In genomic region chr11:44264126-44264749, GRCh38 we compare ENCODE assay signal across 18 cellular contexts. TPM values are rescaled to one million over a fixed set of nuclear protein-coding genes. Genes with fewer than 3 reads are reported as not detected.
DNase-seq lines count a peak whose midpoint lies in the region; FAIRE-seq and TF ChIP-seq lines count a peak whose summit lies in the region.
"Had no signal": no experiment of that assay in that cellular context is flagged by ENCODE, and none has a peak within 500 bp of the region (broad histone marks: within the 10 kb centered on the region; RNA-seq: fewer than 3 reads in every experiment).

No MANE protein-coding gene starts in this region.

- no peaks in the 10 kb centered on the region for H3K36me3 Mint-ChIP-seq in activated CD4-positive, alpha-beta memory T cell treated with anti-CD3 and anti-CD28 coated beads, Interleukin-2, amount 10 ng/mL, durations not matched to agents 7 days and 5 days (ENCODE audit: low read depth)
- H3K36me3 Mint-ChIP-seq: CD4-positive, alpha-beta memory T cell had no signal

- H3K4me2 ChIP-seq in neuronal stem cell (ENCODE audit: insufficient read depth, low read length, poor library complexity, severe bottlenecking) = no peak overlapping the region

- H2AFZ ChIP-seq in neuronal stem cell (ENCODE audit: low read length) = peak overlapping the region; percentile 69

- peak overlapping the region; percentile 92 for H2BK12ac ChIP-seq in neuronal stem cell (ENCODE audit: low read length)

- peak overlapping the region; percentile 47 for H2BK5ac ChIP-seq in neuronal stem cell (ENCODE audit: low read length)

- no peaks in the 10 kb centered on the region for H3K79me1 ChIP-seq in neuronal stem cell (ENCODE audit: low read depth, low read length)

- H3K23ac ChIP-seq in neuronal stem cell (ENCODE audit: low read depth, low read length, poor library complexity) = no peak overlapping the region

- H4K91ac ChIP-seq in neuronal stem cell (ENCODE audit: low read depth, low read length, poor library complexity) = no peak overlapping the region

- CTCF ChIA-PET in activated CD4-positive, alpha-beta memory T cell treated with anti-CD3 and anti-CD28 coated beads, Interleukin-2, amount 10 ng/mL, durations not matched to agents 7 days and 5 days (lab: Charles Lee) = no interaction called here

- no peak overlapping the region for H3K9ac ChIP-seq in neuronal stem cell (ENCODE audit: low read depth, low read length, poor library complexity)

- H3K36me3 ChIP-seq in right atrium auricular region = no peaks in the 10 kb centered on the region
- H3K36me3 ChIP-seq in H7 (replicated peaks; ENCODE audit: control insufficient read depth, insufficient read depth, low read length) = no peaks in the 10 kb centered on the region
- H3K36me3 ChIP-seq in neuronal stem cell (replicated peaks in 1 of 2; ENCODE audit: control insufficient read depth in 2 of 2, insufficient read depth in 2 of 2, low read length in 2 of 2) = no peaks in the 10 kb centered on the region

- H3K4me3 Mint-ChIP-seq in activated CD4-positive, alpha-beta memory T cell treated with anti-CD3 and anti-CD28 coated beads, Interleukin-2, amount 10 ng/mL, durations not matched to agents 7 days and 5 days = no peak overlapping the region
- H3K4me3 Mint-ChIP-seq: CD4-positive, alpha-beta memory T cell had no signal

- intact Hi-C loops in cardiac septum (cut with DNase I) = no loop called here

- DNase-seq in cardiac septum (ENCODE audit: low spot score) = peak; percentile 57
- DNase-seq in right atrium auricular region (ENCODE audit: low spot score) = no peak
- DNase-seq in H7 = peak; percentile 42
- no peak for DNase-seq in neuronal stem cell (ENCODE audit: low spot score)
- no peak for DNase-seq in activated CD4-positive, alpha-beta memory T cell treated with anti-CD3 and anti-CD28 coated beads, Interleukin-2, amount 10 ng/mL, durations not matched to agents 7 days and 5 days
- no peak for DNase-seq in D721Med (ENCODE audit: insufficient read length, low spot score)
- DNase-seq in DMS153 (lab: John Stamatoyannopoulos, UW) = no peak
- DNase-seq: C1 segment of cervical spinal cord; CD4-positive, alpha-beta memory T cell; COR-L47; DMS 273 treated with DMSO at 0.1 percent for 48 hours; DMS53; DMS79 treated with DMSO at 0.1 percent for 48 hours; GF-D8; GOT3; HCEC 1CT had no signal

- H3K4ac ChIP-seq in neuronal stem cell (ENCODE audit: low read length) = no peak overlapping the region

- POLR2A ChIA-PET in activated CD4-positive, alpha-beta memory T cell treated with anti-CD3 and anti-CD28 coated beads, Interleukin-2, amount 10 ng/mL, durations not matched to agents 7 days and 5 days (lab: Charles Lee) = no interaction called here

- H3K9me3 Mint-ChIP-seq in activated CD4-positive, alpha-beta memory T cell treated with anti-CD3 and anti-CD28 coated beads, Interleukin-2, amount 10 ng/mL, durations not matched to agents 7 days and 5 days = no peaks in the 10 kb centered on the region
- H3K9me3 Mint-ChIP-seq: CD4-positive, alpha-beta memory T cell had no signal

- H3K4me3 ChIP-seq in right atrium auricular region (no peak overlapping the region), H7 (ENCODE audit: insufficient read depth, low read depth, low read length) (no peak overlapping the region), neuronal stem cell (ENCODE audit: low read length in 2 of 2) (no peak overlapping the region)

- peak overlapping the region; percentile 62 for H2BK120ac ChIP-seq in neuronal stem cell (ENCODE audit: low read depth, low read length)

- H3K27ac ChIP-seq in right atrium auricular region (no peak overlapping the region), neuronal stem cell (replicated peaks; ENCODE audit: low read length) (no peak overlapping the region)

- H3K14ac ChIP-seq in neuronal stem cell (ENCODE audit: low read length) = peak overlapping the region; percentile 10

- H2AK5ac ChIP-seq in neuronal stem cell (ENCODE audit: low read depth, low read length) = peak overlapping the region; percentile 93

- peak overlapping the region; percentile 83 for H3K18ac ChIP-seq in neuronal stem cell (ENCODE audit: low read length)

- no peak overlapping the region for H3K27ac Mint-ChIP-seq in activated CD4-positive, alpha-beta memory T cell treated with anti-CD3 and anti-CD28 coated beads, Interleukin-2, amount 10 ng/mL, durations not matched to agents 7 days and 5 days
- H3K27ac Mint-ChIP-seq: CD4-positive, alpha-beta memory T cell had no signal

- H3K4me1 Mint-ChIP-seq in activated CD4-positive, alpha-beta memory T cell treated with anti-CD3 and anti-CD28 coated beads, Interleukin-2, amount 10 ng/mL, durations not matched to agents 7 days and 5 days = peaks cover 6% of the 10 kb centered on the region

- no peaks in the 10 kb centered on the region for H3K27me3 Mint-ChIP-seq in activated CD4-positive, alpha-beta memory T cell treated with anti-CD3 and anti-CD28 coated beads, Interleukin-2, amount 10 ng/mL, durations not matched to agents 7 days and 5 days

- FAIRE-seq in D721Med (lab: Jason Lieb, UNC) = no peak
- FAIRE-seq: GM12891, H54 had no signal

- no CpG with 5 or more reads among the region's 16 CpGs for WGBS in neuronal stem cell (ENCODE audit: extremely low coverage in 2 of 2, insufficient read length in 2 of 2, insufficient replicate concordance in 1 of 2), 2 donors

- H3K9me3 ChIP-seq in right atrium auricular region (no peaks in the 10 kb centered on the region), neuronal stem cell (replicated peaks in 1 of 2; ENCODE audit: control insufficient read depth in 2 of 2, insufficient read depth in 1 of 2, low read depth in 1 of 2, low read length in 2 of 2) (no peaks in the 10 kb centered on the region)

- H2BK15ac ChIP-seq in neuronal stem cell (ENCODE audit: low read length) = peak overlapping the region; percentile 62

- H3K4me1 ChIP-seq in right atrium auricular region (no peaks in the 10 kb centered on the region), neuronal stem cell (ENCODE audit: control insufficient read depth in 2 of 2, insufficient read depth in 1 of 2, low read depth in 1 of 2, low read length in 2 of 2) (peaks cover 13 to 17% of the 10 kb centered on the region in 2 donors)

- H3K27me3 ChIP-seq in right atrium auricular region (no peaks in the 10 kb centered on the region), H7 (ENCODE audit: control insufficient read depth, insufficient read depth, low read length) (no peaks in the 10 kb centered on the region), neuronal stem cell (ENCODE audit: control insufficient read depth in 3 of 3, insufficient read depth in 3 of 3, low read depth in 1 of 3, low read length in 3 of 3) (peaks cover 0 to 5% (median 0%) of the 10 kb centered on the region in 3 experiments)

- no peak overlapping the region for H4K8ac ChIP-seq in neuronal stem cell (ENCODE audit: low read depth, low read length)

- TF ChIP-seq CTCF in right atrium auricular region (IDR thresholded peaks at IDR 0.05) (no peak), D721Med (IDR thresholded peaks at IDR 0.05; ENCODE audit: insufficient read depth, missing control alignments) (no peak)

RNA-seq across cellular contexts. Expression of gene ALX4, which starts 45.7 kb away (rescaled TPM):
- total RNA-seq in cardiac septum (0.05 TPM), right atrium auricular region (under 1 TPM in 1 of 2 donors, not detected in 1; 0.07 TPM)
- not detected in 2 replicates for total RNA-seq in H7 (2014; rRNA removed; shearing (Covaris generic))
- polyA plus RNA-seq in neuronal stem cell (2013, experiment 1 of 2) = not detected
- polyA plus RNA-seq in neuronal stem cell (2013, experiment 2 of 2) = 0.01 TPM
- total RNA-seq in activated CD4-positive, alpha-beta memory T cell treated with anti-CD3 and anti-CD28 coated beads, Interleukin-2, amount 10 ng/mL, durations not matched to agents 7 days and 5 days = not detected
- total RNA-seq: CD4-positive, alpha-beta memory T cell had no signal
- polyA plus RNA-seq: CD4-positive, alpha-beta memory T cell had no signal

Comparison
In these comparisons a context has a peak if more than half of its experiments do, and no peak if none do; other contexts are left out.
1. DNase-seq: peak in cardiac septum (single experiment) and H7 (single experiment); none in right atrium auricular region (single experiment), neuronal stem cell (single experiment), activated CD4-positive, alpha-beta memory T cell treated with anti-CD3 and anti-CD28 coated beads, Interleukin-2, amount 10 ng/mL, durations not matched to agents 7 days and 5 days (single experiment), D721Med (single experiment) and DMS153 (single experiment).